Comparison of ENCODE assay signal across 9 cellular contexts in genomic region chr2:7012141-7012809, GRCh38.
DNase-seq lines count a peak whose midpoint lies in the region; ATAC-seq and TF ChIP-seq lines count a peak whose summit lies in the region.
"Had no signal": no experiment of that assay in that cellular context is flagged by ENCODE, and none has a peak within 500 bp of the region (broad histone marks: within the 10 kb centered on the region; RNA-seq: fewer than 3 reads in every experiment).

No MANE protein-coding gene starts in this region.

- H3K4me1 Mint-ChIP-seq in stimulated activated effector memory CD8-positive, alpha-beta T cell treated with anti-CD3 and anti-CD28 coated beads, Interleukin-12 subunit alpha, Interleukin-12 subunit beta, amount 100 ng/mL, for 72 hours = peaks cover 61% of the 10 kb centered on the region

- H3K27me3 ChIP-seq in osteoblast (ENCODE audit: insufficient read depth, low read length) = no peaks in the 10 kb centered on the region
- no peaks in the 10 kb centered on the region for H3K27me3 ChIP-seq in tibial artery

- H3K27ac ChIP-seq in osteoblast (ENCODE audit: low read depth, low read length) (peak overlapping the region; percentile 51), tibial artery (no peak overlapping the region)

- H3K4me3 ChIP-seq in choroid plexus epithelial cell (ENCODE audit: low read depth, low read length) (no peak overlapping the region), osteoblast (ENCODE audit: insufficient read depth, low read length) (no peak overlapping the region), tibial artery (no peak overlapping the region)

- no peak for TF ChIP-seq CTCF in choroid plexus epithelial cell (conservative IDR thresholded peaks at IDR 0.05; ENCODE audit: low read depth, low read length)
- TF ChIP-seq CTCF in osteoblast (IDR thresholded peaks at IDR 0.05; ENCODE audit: extremely low read depth, low read depth, low read length) = no peak
- no peak for TF ChIP-seq CTCF in tibial artery (IDR thresholded peaks at IDR 0.05)

- no peaks in the 10 kb centered on the region for H3K9me3 Mint-ChIP-seq in stimulated activated effector memory CD8-positive, alpha-beta T cell treated with anti-CD3 and anti-CD28 coated beads, Interleukin-12 subunit alpha, Interleukin-12 subunit beta, amount 100 ng/mL, for 72 hours

- H4K20me1 ChIP-seq in osteoblast (ENCODE audit: insufficient read depth, low read length) = no peaks in the 10 kb centered on the region

- intact Hi-C loops in tibial artery (cut with DNase I; ENCODE audit: low total_unique reads) = no loop called here

- no peak for ATAC-seq in stimulated activated effector memory CD8-positive, alpha-beta T cell treated with anti-CD3 and anti-CD28 coated beads, Interleukin-12 subunit alpha, Interleukin-12 subunit beta, amount 100 ng/mL, for 72 hours
- ATAC-seq in GM19324 (IDR thresholded peaks at IDR 0.05; ENCODE audit: low FRiP score, unreplicated experiment) = no peak

- no peak overlapping the region for H2AFZ ChIP-seq in osteoblast (ENCODE audit: low read length)

- no peak overlapping the region for H3K27ac Mint-ChIP-seq in stimulated activated effector memory CD8-positive, alpha-beta T cell treated with anti-CD3 and anti-CD28 coated beads, Interleukin-12 subunit alpha, Interleukin-12 subunit beta, amount 100 ng/mL, for 72 hours

- peaks cover 27% of the 10 kb centered on the region for H3K4me1 ChIP-seq in osteoblast (ENCODE audit: insufficient read depth, low read length)
- peaks cover 0 to 40% (median 15%) of the 10 kb centered on the region in 4 donors for H3K4me1 ChIP-seq in tibial artery

- peaks cover 16% of the 10 kb centered on the region for H3K36me3 Mint-ChIP-seq in stimulated activated effector memory CD8-positive, alpha-beta T cell treated with anti-CD3 and anti-CD28 coated beads, Interleukin-12 subunit alpha, Interleukin-12 subunit beta, amount 100 ng/mL, for 72 hours

- no peaks in the 10 kb centered on the region for H3K36me3 ChIP-seq in osteoblast (ENCODE audit: insufficient read depth, low read length)
- no peaks in the 10 kb centered on the region for H3K36me3 ChIP-seq in tibial artery

- no peak overlapping the region for H3K4me3 Mint-ChIP-seq in stimulated activated effector memory CD8-positive, alpha-beta T cell treated with anti-CD3 and anti-CD28 coated beads, Interleukin-12 subunit alpha, Interleukin-12 subunit beta, amount 100 ng/mL, for 72 hours

- H3K9me3 ChIP-seq in osteoblast (ENCODE audit: low read depth, low read length) (no peaks in the 10 kb centered on the region), tibial artery (no peaks in the 10 kb centered on the region)

- no peaks in the 10 kb centered on the region for H3K79me2 ChIP-seq in osteoblast (ENCODE audit: insufficient read depth, low read length)

- H3K4me2 ChIP-seq in osteoblast (ENCODE audit: insufficient read depth, low read length) = peak overlapping the region; percentile 11

- DNase-seq in Daoy (ENCODE audit: low read depth) (peak; percentile 91), NCI-H2196 treated with DMSO at 0.1 percent for 48 hours (lab: John Stamatoyannopoulos, UW; ENCODE audit: unreplicated experiment) (peak; percentile 8), choroid plexus epithelial cell (ENCODE audit: low read depth) (peak; percentile 42), osteoblast (ENCODE audit: insufficient read length, low spot score, missing footprints) (no peak), MV-4-11 (lab: John Stamatoyannopoulos, UW) (no peak), tibial artery (no peak)
- DNase-seq in stimulated activated effector memory CD8-positive, alpha-beta T cell treated with anti-CD3 and anti-CD28 coated beads, Interleukin-12 subunit alpha, Interleukin-12 subunit beta, amount 100 ng/mL, for 72 hours (ENCODE audit: low spot score in 2 of 2) = no peak
- DNase-seq: stimulated activated CD8-positive, alpha-beta memory T cell treated with anti-CD3 and anti-CD28 coated beads, Interleukin-4, amount 100 ng/mL, for 48 hours had no signal

Comparison
In these comparisons a context has a peak if more than half of its experiments do, and no peak if none do; other contexts are left out.
1. DNase-seq: peak in Daoy (single experiment), NCI-H2196 treated with DMSO at 0.1 percent for 48 hours (single experiment) and choroid plexus epithelial cell (single experiment); none in osteoblast (single experiment), MV-4-11 (single experiment), stimulated activated effector memory CD8-positive, alpha-beta T cell treated with anti-CD3 and anti-CD28 coated beads, Interleukin-12 subunit alpha, Interleukin-12 subunit beta, amount 100 ng/mL, for 72 hours (0 of 2) and tibial artery (0 of 2).